In the genomic region with DNA sequence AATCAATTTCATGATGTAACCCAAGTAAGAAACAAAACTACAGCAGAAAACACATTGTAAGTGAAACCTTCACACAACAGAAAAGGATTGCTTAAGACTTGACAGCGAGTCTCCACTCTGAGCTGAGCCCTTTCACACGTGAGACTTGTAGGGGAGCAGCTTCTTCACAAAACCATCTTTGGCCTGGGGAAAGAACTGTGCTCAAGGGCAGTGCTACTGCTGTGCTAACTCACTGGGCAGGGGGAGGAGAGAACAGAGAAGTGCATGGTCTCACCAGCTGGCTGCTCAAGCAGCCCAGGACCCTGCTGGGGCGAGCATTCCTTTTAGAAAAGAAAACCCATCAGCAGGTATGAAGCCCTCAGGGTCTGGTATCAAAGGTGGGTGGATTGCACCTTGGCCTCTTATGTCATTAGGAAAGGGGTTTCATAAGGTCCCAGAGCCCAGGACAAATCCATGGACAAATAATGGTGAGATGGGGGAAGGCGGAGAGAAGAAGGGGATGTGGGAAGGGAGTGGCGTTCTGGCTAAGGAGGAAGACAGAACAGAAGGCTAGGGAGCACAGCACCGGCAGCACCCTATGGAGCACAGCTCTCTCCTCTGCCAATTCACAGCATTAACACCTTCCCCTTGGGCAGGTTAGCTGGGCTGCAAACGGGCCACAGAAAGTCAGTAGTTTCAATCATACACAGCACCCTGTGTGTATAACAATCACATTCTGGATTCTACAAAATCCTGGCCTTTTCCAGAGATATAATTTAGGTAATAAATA, we compare ENCODE assay signal across 9 cellular contexts. TPM values are rescaled to one million over a fixed set of nuclear protein-coding genes. Genes with fewer than 3 reads are reported as not detected.
DNase-seq lines count a peak whose midpoint lies in the region; ATAC-seq and TF ChIP-seq lines count a peak whose summit lies in the region.
"Had no signal": no experiment of that assay in that cellular context is flagged by ENCODE, and none has a peak within 500 bp of the region (broad histone marks: within the 10 kb centered on the region; RNA-seq: fewer than 3 reads in every experiment).

No MANE protein-coding gene starts in this region.

- H3K27me3 Mint-ChIP-seq in activated CD8-positive, alpha-beta T cell treated with anti-CD3 and anti-CD28 coated beads for 36 hours, result no peaks in the 10 kb centered on the region

- TF ChIP-seq POLR2A in HCT116 (IDR thresholded peaks at IDR 0.05; ENCODE audit: borderline replicate concordance, extremely low read depth, insufficient read depth, insufficient read length) (no peak), gastroesophageal sphincter (IDR thresholded peaks at IDR 0.05) (no peak), gastrocnemius medialis (IDR thresholded peaks at IDR 0.05) (no peak), testis (IDR thresholded peaks at IDR 0.05) (no peak)

- H3K9me3 ChIP-seq in HCT116 (ENCODE audit: control insufficient read depth in 1 of 2, insufficient read depth in 1 of 2, low read depth in 1 of 2, low read length in 2 of 2), result no peaks in the 10 kb centered on the region
- H3K9me3 ChIP-seq in gastroesophageal sphincter, result no peaks in the 10 kb centered on the region
- H3K9me3 ChIP-seq in gastrocnemius medialis, result no peaks in the 10 kb centered on the region
- no peaks in the 10 kb centered on the region for H3K9me3 ChIP-seq in testis

- RAD21 ChIA-PET in HCT116 (lab: Charles Lee; ENCODE audit: low non-redundant PET in 1 of 2, low total read pairs in 2 of 2, uncharacterized antibody in 2 of 2, unreplicated experiment in 2 of 2), result no interaction called here

- TF ChIP-seq CTCF in HCT116 (IDR thresholded peaks at IDR 0.05 in 2 of 3, conservative IDR thresholded peaks at IDR 0.05 in 1 of 3; ENCODE audit: borderline replicate concordance in 1 of 3, insufficient read depth in 1 of 3, low read depth in 2 of 3, low read length in 2 of 3), result no peak
- TF ChIP-seq CTCF in activated CD8-positive, alpha-beta T cell treated with anti-CD3 and anti-CD28 coated beads for 36 hours (IDR thresholded peaks at IDR 0.05), result no peak
- TF ChIP-seq CTCF in gastroesophageal sphincter (IDR thresholded peaks at IDR 0.05), result no peak
- no peak for TF ChIP-seq CTCF in gastrocnemius medialis (IDR thresholded peaks at IDR 0.05 in 4 of 5, conservative IDR thresholded peaks at IDR 0.05 in 1 of 5)
- TF ChIP-seq CTCF in testis (IDR thresholded peaks at IDR 0.05), result no peak

- ATAC-seq in HCT116 (no peak), gastroesophageal sphincter (peak; percentile 45), gastrocnemius medialis (peak in 1 of 2 donors; percentile 43)
- no peak for ATAC-seq in activated CD8-positive, alpha-beta T cell treated with anti-CD3 and anti-CD28 coated beads for 36 hours

- in situ Hi-C loops in gastrocnemius medialis (cut with MboI; ENCODE audit: low sequenced_read_pairs in 4 of 4), result no loop called here

- intact Hi-C loops in HCT116 (cut with micrococcal nuclease) (loop anchor here (10.0 kb wide), 1 partner anchor 145 kb away; no protein-coding TSS in a partner anchor), gastrocnemius medialis (cut with DNase I; ENCODE audit: low total_unique reads) (no loop called here), testis (cut with DNase I; ENCODE audit: low total_unique reads) (no loop called here)
- intact Hi-C loops in activated CD8-positive, alpha-beta T cell treated with anti-CD3 and anti-CD28 coated beads for 36 hours (cut with micrococcal nuclease), result no loop called here

- WGBS in gastroesophageal sphincter (ENCODE audit: low coverage in 1 of 2), 2 donors, result 70 to 71% methylated on average over 5 to 7 of the region's 7 CpGs
- WGBS in testis, 2 donors, result 83 to 88% methylated on average over 7 of the region's 7 CpGs

- H3K27ac Mint-ChIP-seq in activated CD8-positive, alpha-beta T cell treated with anti-CD3 and anti-CD28 coated beads for 36 hours, result peak overlapping the region; percentile 10

- H3K9me3 Mint-ChIP-seq in activated CD8-positive, alpha-beta T cell treated with anti-CD3 and anti-CD28 coated beads for 36 hours, result no peaks in the 10 kb centered on the region

- peaks cover 0 to 4% of the 10 kb centered on the region in 2 experiments; a peak in 1 of 4 replicates for H3K4me1 ChIP-seq in HCT116 (ENCODE audit: control insufficient read depth in 1 of 2, insufficient read depth in 2 of 2, low read length in 2 of 2)
- H3K4me1 ChIP-seq in gastroesophageal sphincter, result peaks cover 12 to 72% (median 31%) of the 10 kb centered on the region in 3 donors
- H3K4me1 ChIP-seq in gastrocnemius medialis, result peaks cover 23 to 38% of the 10 kb centered on the region in 2 donors
- peaks cover 23% of the 10 kb centered on the region for H3K4me1 ChIP-seq in testis

- TF ChIP-seq EP300 in gastroesophageal sphincter (IDR thresholded peaks at IDR 0.05), result no peak

- no peak overlapping the region for H3K4me2 ChIP-seq in HCT116 (ENCODE audit: low read length)

- H3K79me2 ChIP-seq in HCT116 (ENCODE audit: insufficient read depth, low read length), result peaks cover 46% of the 10 kb centered on the region

- peaks cover 54% of the 10 kb centered on the region for H3K36me3 Mint-ChIP-seq in activated CD8-positive, alpha-beta T cell treated with anti-CD3 and anti-CD28 coated beads for 36 hours (ENCODE audit: low read depth)

- H4K20me1 ChIP-seq in HCT116 (ENCODE audit: insufficient read depth), result peaks cover 3% of the 10 kb centered on the region

- no peak overlapping the region for H3K4me3 ChIP-seq in HCT116 (replicated peaks in 1 of 2; ENCODE audit: low read depth in 1 of 2, low read length in 2 of 2)
- H3K4me3 ChIP-seq in gastroesophageal sphincter, result no peak overlapping the region
- H3K4me3 ChIP-seq in gastrocnemius medialis, result no peak overlapping the region
- H3K4me3 ChIP-seq in testis, result no peak overlapping the region

- no peaks in the 10 kb centered on the region for H3K9me2 ChIP-seq in HCT116 (ENCODE audit: insufficient read depth)

- H3K9ac ChIP-seq in HCT116 (ENCODE audit: low read length), result no peak overlapping the region

- no peak overlapping the region for H3K27ac ChIP-seq in HCT116 (ENCODE audit: low read depth, low read length)
- H3K27ac ChIP-seq in gastroesophageal sphincter, result peak overlapping the region; percentile 45 to 80 (median 62)
- H3K27ac ChIP-seq in gastrocnemius medialis, result peak overlapping the region in 3 of 4 donors; percentile 37 to 58 (median 45)
- no peak overlapping the region for H3K27ac ChIP-seq in testis

- peaks cover 6% of the 10 kb centered on the region for H3K4me1 Mint-ChIP-seq in activated CD8-positive, alpha-beta T cell treated with anti-CD3 and anti-CD28 coated beads for 36 hours (ENCODE audit: low read depth)

- no peak for TF ChIP-seq RAD21 in HCT116 (IDR thresholded peaks at IDR 0.05; ENCODE audit: low read depth)

- no peak overlapping the region for H2AFZ ChIP-seq in HCT116 (ENCODE audit: low read depth, low read length, poor library complexity, severe bottlenecking)

- BruUV-seq in HCT116 (replicated peaks; lab: Mats Ljungman, UMichigan), result TSS peak; percentile 1

- POLR2A ChIA-PET in HCT116 (lab: Charles Lee), result no interaction called here
- POLR2A ChIA-PET in activated CD8-positive, alpha-beta T cell treated with anti-CD3 and anti-CD28 coated beads for 36 hours (lab: Charles Lee), result interaction anchor here (1.1 kb wide), 1 partner anchor 9 kb away, joined by 3 read pairs; no protein-coding TSS in a partner anchor

- H3K36me3 ChIP-seq in HCT116 (ENCODE audit: control insufficient read depth in 1 of 2, insufficient read depth in 2 of 2, low read length in 2 of 2) (peaks cover 35 to 49% of the 10 kb centered on the region in 2 experiments), gastroesophageal sphincter (peaks cover 4 to 61% of the 10 kb centered on the region in 2 donors), gastrocnemius medialis (peaks cover 4 to 64% of the 10 kb centered on the region in 2 donors), testis (ENCODE audit: low read depth, missing control alignments) (no peaks in the 10 kb centered on the region)

- no peak for DNase-seq in HCT116 (ENCODE audit: low read depth, low spot score)
- DNase-seq in activated CD8-positive, alpha-beta T cell treated with anti-CD3 and anti-CD28 coated beads for 36 hours, result no peak
- no peak for DNase-seq in gastrocnemius medialis
- no peak for DNase-seq in anterior cingulate cortex (lab: John Stamatoyannopoulos, UW)
- DNase-seq in testis, result no peak
- DNase-seq in T-helper 9 cell, result no peak
- DNase-seq in retina, result no peak
- DNase-seq: NCI-H1694 treated with DMSO at 0.1 percent for 48 hours had no signal

- no peak overlapping the region for H3K4me3 Mint-ChIP-seq in activated CD8-positive, alpha-beta T cell treated with anti-CD3 and anti-CD28 coated beads for 36 hours

- no peaks in the 10 kb centered on the region for H3K27me3 ChIP-seq in HCT116 (ENCODE audit: insufficient read depth, low read length)
- no peaks in the 10 kb centered on the region for H3K27me3 ChIP-seq in gastroesophageal sphincter
- no peaks in the 10 kb centered on the region for H3K27me3 ChIP-seq in gastrocnemius medialis
- H3K27me3 ChIP-seq in testis, result no peaks in the 10 kb centered on the region

- CTCF ChIA-PET in HCT116 (lab: Charles Lee), result no interaction called here
- CTCF ChIA-PET in activated CD8-positive, alpha-beta T cell treated with anti-CD3 and anti-CD28 coated beads for 36 hours (lab: Charles Lee), result no interaction called here

TF ChIP-seq in HCT116, 20 proteins besides CTCF, POLR2A, EP300 and RAD21:
- TF ChIP-seq ZFX (IDR thresholded peaks at IDR 0.05), result no peak
- TF ChIP-seq MAX (IDR thresholded peaks at IDR 0.05), result no peak

RNA-seq across cellular contexts. Expression of gene RAPSN, which starts 20.7 kb away (rescaled TPM):
- total RNA-seq in HCT116 (2021; ENCODE audit: unreplicated experiment), result 0.57 TPM
- polyA plus RNA-seq in HCT116 (2012), result 0.17 and 0.41 TPM in 2 replicates
- under 1 TPM; 0.36 to 0.81 TPM for total RNA-seq in activated CD8-positive, alpha-beta T cell treated with anti-CD3 and anti-CD28 coated beads for 36 hours
- total RNA-seq in gastroesophageal sphincter, result under 1 TPM in 2 of 4 donors, not detected in 2; 0.23 to 0.27 TPM
- total RNA-seq in gastrocnemius medialis, result 10 to 100 TPM; 48.9 to 68.6 (median 59.4) TPM
- under 1 TPM; 0.19 to 0.63 TPM for total RNA-seq in testis
- polyA plus RNA-seq in testis (ENCODE audit: insufficient read depth, low read depth, low replicate concordance), result 0.65 TPM

RNA-seq across cellular contexts. Expression of gene PSMC3, which starts 43.4 kb away (rescaled TPM):
- total RNA-seq in HCT116 (2021; ENCODE audit: unreplicated experiment) (155 TPM), gastroesophageal sphincter (100 to 1,000 TPM; 169 to 194 (median 179) TPM), gastrocnemius medialis (100 to 1,000 TPM; 243 to 350 (median 329) TPM), testis (100 to 1,000 TPM in 1 of 2 donors, 10 to 100 TPM in 1; 98.1 to 108 TPM)
- 224 and 256 TPM in 2 replicates for polyA plus RNA-seq in HCT116 (2012)
- total RNA-seq in activated CD8-positive, alpha-beta T cell treated with anti-CD3 and anti-CD28 coated beads for 36 hours, result 100 to 1,000 TPM; 137 to 140 TPM
- polyA plus RNA-seq in testis (ENCODE audit: insufficient read depth, low read depth, low replicate concordance), result 228 TPM

Comparison
In these comparisons a context has a peak if more than half of its experiments do, and no peak if none do; other contexts are left out.
1. H3K27ac ChIP-seq: peak in gastroesophageal sphincter (4 of 4) and gastrocnemius medialis (3 of 4); none in HCT116 (single experiment) and testis (0 of 2).
2. RNA of gene RAPSN, which starts 20.7 kb away (total RNA-seq): 48.9 to 68.6 TPM in gastrocnemius medialis; 0.36 to 0.81 TPM in activated CD8-positive, alpha-beta T cell treated with anti-CD3 and anti-CD28 coated beads for 36 hours, 0.19 to 0.63 TPM in testis, 0.57 TPM in HCT116 (single experiment) and 0.23 to 0.27 TPM in gastroesophageal sphincter; every median in the first group is over 10 times any median in the second.